ENCODE assay signal across 8 cellular contexts in genomic region chr2:157751462-157752058, GRCh38.
DNase-seq lines count a peak whose midpoint lies in the region; ATAC-seq and TF ChIP-seq lines count a peak whose summit lies in the region.

No MANE protein-coding gene starts in this region.

- ATAC-seq in GM18870 (IDR thresholded peaks at IDR 0.05; ENCODE audit: unreplicated experiment) (peak; percentile 74), HG02943 (IDR thresholded peaks at IDR 0.05; ENCODE audit: low read depth, unreplicated experiment) (peak; percentile 77)

- no peak for TF ChIP-seq POLR2A in erythroblast (IDR thresholded peaks at IDR 0.05; ENCODE audit: low read length)

- DNase-seq in SK-N-DZ (ENCODE audit: low spot score), result peak; percentile 2
- peak; percentile 10 to 15 for DNase-seq in erythroblast (lab: John Stamatoyannopoulos, UW)
- no peak for DNase-seq in mesenteric fat pad (ENCODE audit: low spot score)
- no peak for DNase-seq in CD1c-positive myeloid dendritic cell (ENCODE audit: extremely low spot score)
- no peak for DNase-seq in AG20443 (ENCODE audit: low spot score)
- DNase-seq in NCI-H2171 (lab: John Stamatoyannopoulos, UW), result no peak

Comparison
In these comparisons a context has a peak if more than half of its experiments do, and no peak if none do; other contexts are left out.
1. DNase-seq: peak in SK-N-DZ (single experiment) and erythroblast (2 of 2); none in mesenteric fat pad (single experiment), CD1c-positive myeloid dendritic cell (single experiment), AG20443 (single experiment) and NCI-H2171 (single experiment).